ENCODE assay signal across 20 cellular contexts in the genomic region with DNA sequence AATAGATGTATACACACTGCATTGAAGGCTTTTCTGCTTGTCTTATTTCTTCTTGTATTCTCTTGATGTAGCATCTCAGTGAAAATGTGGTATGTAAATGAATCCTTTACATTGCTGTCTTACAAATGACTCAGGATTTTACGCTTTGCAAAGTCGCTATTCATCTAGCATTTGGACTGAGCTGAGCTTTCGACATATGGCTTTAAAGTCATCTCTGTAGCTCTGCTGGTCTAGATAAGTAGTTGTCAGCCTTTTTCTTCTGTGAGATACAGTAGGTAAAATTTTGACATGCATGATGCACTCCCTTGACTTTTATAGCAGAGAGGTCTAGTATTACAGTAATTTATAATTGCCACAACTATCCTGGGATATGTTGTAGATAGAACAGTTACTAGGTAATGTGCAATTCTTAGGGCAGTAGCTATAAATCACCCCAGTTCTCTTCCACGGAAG.
"Had no signal": no experiment of that assay in that cellular context is flagged by ENCODE, and none has a peak within 500 bp of the region (broad histone marks: within the 10 kb centered on the region; RNA-seq: fewer than 3 reads in every experiment).

No MANE protein-coding gene starts in this region.

- FAIRE-seq: small intestine had no signal

- H3K36me3 Mint-ChIP-seq: natural killer cell had no signal

- H3K27me3 Mint-ChIP-seq: activated naive CD4-positive, alpha-beta T cell treated with anti-CD3 and anti-CD28 coated beads, Interleukin-2, amount 10 ng/mL, durations not matched to agents 7 days and 5 days; activated T-helper 17 cell treated with anti-CD3 and anti-CD28 coated beads, Interleukin-2, amount 50 U/mL, for 72 hours had no signal

- H3K27ac ChIP-seq: adrenal gland, right atrium auricular region, transverse colon, WERI-Rb-1 had no signal

- H3K36me3 ChIP-seq: adrenal gland, right atrium auricular region, WERI-Rb-1 had no signal

- H3K27ac Mint-ChIP-seq: activated naive CD4-positive, alpha-beta T cell treated with anti-CD3 and anti-CD28 coated beads, Interleukin-2, amount 10 ng/mL, durations not matched to agents 7 days and 5 days; activated T-helper 17 cell treated with anti-CD3 and anti-CD28 coated beads, Interleukin-2, amount 50 U/mL, for 72 hours; immature natural killer cell; natural killer cell had no signal

- ATAC-seq: activated T-helper 17 cell treated with anti-CD3 and anti-CD28 coated beads, Interleukin-2, amount 50 U/mL, for 72 hours; natural killer cell had no signal

- H3K4me3 ChIP-seq: adrenal gland, lung, right atrium auricular region, transverse colon had no signal

- H3K27me3 ChIP-seq: adrenal gland, right atrium auricular region, transverse colon had no signal

- H3K4me3 Mint-ChIP-seq: activated naive CD4-positive, alpha-beta T cell treated with anti-CD3 and anti-CD28 coated beads, Interleukin-2, amount 10 ng/mL, durations not matched to agents 7 days and 5 days; activated T-helper 17 cell treated with anti-CD3 and anti-CD28 coated beads, Interleukin-2, amount 50 U/mL, for 72 hours; immature natural killer cell; natural killer cell had no signal

- DNase-seq: activated CD4-positive, alpha-beta T cell treated with anti-CD3 and anti-CD28 coated beads for 48 hours; activated CD8-positive, alpha-beta memory T cell treated with anti-CD3 and anti-CD28 coated beads for 24 hours; activated naive CD4-positive, alpha-beta T cell treated with anti-CD3 and anti-CD28 coated beads, Interleukin-2, amount 10 ng/mL, durations not matched to agents 7 days and 5 days; activated T-cell treated with anti-CD3 and anti-CD28 coated beads for 4 hours; adrenal gland; caudate nucleus; cortex of kidney; effector CD8-positive, alpha-beta T cell; immature natural killer cell; natural killer cell; posterior cingulate gyrus; small intestine; stimulated activated naive CD4-positive, alpha-beta T cell; substantia nigra; T-helper 1 cell; transverse colon; WERI-Rb-1 had no signal
